ENCODE assay signal across 23 cellular contexts in genomic region chr3:65894126-65894525, GRCh38.
DNase-seq lines count a peak whose midpoint lies in the region; ATAC-seq, FAIRE-seq and TF ChIP-seq lines count a peak whose summit lies in the region.
"Had no signal": no experiment of that assay in that cellular context is flagged by ENCODE, and none has a peak within 500 bp of the region (broad histone marks: within the 10 kb centered on the region; RNA-seq: fewer than 3 reads in every experiment).

No MANE protein-coding gene starts in this region.

- no peak for ATAC-seq in GM23338
- ATAC-seq: CD8-positive, alpha-beta T cell; GM12878; K562; SK-N-SH treated with all-trans-retinoic acid at 6 μM for 48 hours had no signal

- no peaks in the 10 kb centered on the region for H3K36me3 Mint-ChIP-seq in GM23338 (ENCODE audit: low read depth)
- H3K36me3 Mint-ChIP-seq: CD8-positive, alpha-beta T cell had no signal

- no peaks in the 10 kb centered on the region for H3K9me3 Mint-ChIP-seq in GM23338
- H3K9me3 Mint-ChIP-seq: CD8-positive, alpha-beta T cell had no signal

- H3K27me3 ChIP-seq in GM23338 (ENCODE audit: insufficient read depth) (no peaks in the 10 kb centered on the region), mammary epithelial cell (ENCODE audit: insufficient read depth, low read length) (no peaks in the 10 kb centered on the region), keratinocyte (ENCODE audit: control insufficient read depth, extremely low read depth, insufficient read depth, low read length) (no peaks in the 10 kb centered on the region), suprapubic skin (no peaks in the 10 kb centered on the region)
- H3K27me3 ChIP-seq: BLaER1 had no signal

- H3K4me1 ChIP-seq in GM23338 (ENCODE audit: insufficient read depth): peaks cover 56% of the 10 kb centered on the region
- peaks cover 17% of the 10 kb centered on the region for H3K4me1 ChIP-seq in mammary epithelial cell (ENCODE audit: insufficient read depth, low read length)
- peaks cover 28% of the 10 kb centered on the region for H3K4me1 ChIP-seq in keratinocyte (ENCODE audit: control insufficient read depth, extremely low read depth, insufficient read depth, low read length)
- H3K4me1 ChIP-seq in suprapubic skin: peaks cover 22% of the 10 kb centered on the region
- H3K4me1 ChIP-seq: BLaER1 had no signal

- in situ Hi-C loops in mammary epithelial cell (cut with MboI; ENCODE audit: low sequenced_read_pairs in 2 of 2): no loop called here

- TF ChIP-seq POLR2A in suprapubic skin (IDR thresholded peaks at IDR 0.05): no peak

- H3K9me2 ChIP-seq in GM23338 (ENCODE audit: insufficient read depth): no peaks in the 10 kb centered on the region

- H4K20me1 ChIP-seq in GM23338 (replicated peaks; ENCODE audit: insufficient read depth) (no peaks in the 10 kb centered on the region), mammary epithelial cell (ENCODE audit: insufficient read depth, low read length) (no peaks in the 10 kb centered on the region), keratinocyte (ENCODE audit: control insufficient read depth, extremely low read depth, insufficient read depth, low read length) (no peaks in the 10 kb centered on the region)

- H3K36me3 ChIP-seq in GM23338 (ENCODE audit: insufficient read depth) (no peaks in the 10 kb centered on the region), mammary epithelial cell (ENCODE audit: insufficient read depth, low read length) (no peaks in the 10 kb centered on the region), keratinocyte (ENCODE audit: control insufficient read depth in 2 of 2, extremely low read depth in 1 of 2, insufficient read depth in 2 of 2, low read length in 2 of 2) (no peaks in the 10 kb centered on the region), suprapubic skin (no peaks in the 10 kb centered on the region)
- H3K36me3 ChIP-seq: BLaER1 had no signal

- H3K9me3 ChIP-seq in mammary epithelial cell (replicated peaks; ENCODE audit: insufficient read depth, low read length) (no peaks in the 10 kb centered on the region), keratinocyte (ENCODE audit: control insufficient read depth, low read depth, low read length) (no peaks in the 10 kb centered on the region), suprapubic skin (no peaks in the 10 kb centered on the region)
- H3K9me3 ChIP-seq: A549, BLaER1 had no signal

- H3K4me2 ChIP-seq in GM23338: peak overlapping the region; percentile 49
- H3K4me2 ChIP-seq in mammary epithelial cell (ENCODE audit: insufficient read depth, low read depth, low read length): no peak overlapping the region
- peak overlapping the region; percentile 25 for H3K4me2 ChIP-seq in keratinocyte (ENCODE audit: control insufficient read depth, extremely low read depth, insufficient read depth, low read depth, low read length)
- H3K4me2 ChIP-seq: A549, BLaER1 had no signal

- TSS peak; percentile 54 for BruUV-seq in mammary epithelial cell (replicated peaks; lab: Mats Ljungman, UMichigan)

- WGBS in mammary epithelial cell (ENCODE audit: low coverage, missing lambda C conversion rate): 87% methylated on average over 2 of the region's 2 CpGs
- 92% methylated on average over 2 of the region's 2 CpGs for WGBS in suprapubic skin

- H3K4me1 Mint-ChIP-seq in GM23338: peaks cover 50% of the 10 kb centered on the region

- TF ChIP-seq EP300 in suprapubic skin (IDR thresholded peaks at IDR 0.05): no peak

- H3K9me1 ChIP-seq in keratinocyte (ENCODE audit: control insufficient read depth, extremely low read depth, insufficient read depth, low read length): no peaks in the 10 kb centered on the region

- no peaks in the 10 kb centered on the region for H3F3A ChIP-seq in GM23338 (replicated peaks; ENCODE audit: low read depth)

- no peak overlapping the region for H3K27ac ChIP-seq in GM23338 (ENCODE audit: low read depth)
- H3K27ac ChIP-seq in mammary epithelial cell (ENCODE audit: insufficient read depth, low read depth, low read length): peak overlapping the region; percentile 3
- peak overlapping the region; percentile 61 for H3K27ac ChIP-seq in keratinocyte (ENCODE audit: control insufficient read depth, insufficient read depth, low read length)
- H3K27ac ChIP-seq in suprapubic skin: peak overlapping the region; percentile 32
- H3K27ac ChIP-seq: A549, BLaER1 had no signal

- TF ChIP-seq CTCF in GM23338 (conservative IDR thresholded peaks at IDR 0.05; ENCODE audit: low read depth in 2 of 2) (no peak), mammary epithelial cell (conservative IDR thresholded peaks at IDR 0.05 in 1 of 2, IDR thresholded peaks at IDR 0.05 in 1 of 2; ENCODE audit: extremely low read depth in 1 of 2, insufficient read depth in 1 of 2, low read depth in 1 of 2, low read length in 2 of 2) (no peak), keratinocyte (optimal IDR thresholded peaks at IDR 0.05 in 1 of 3, IDR thresholded peaks at IDR 0.05 in 1 of 3, conservative IDR thresholded peaks at IDR 0.05 in 1 of 3; ENCODE audit: extremely low read depth in 1 of 3, insufficient read depth in 2 of 3, low read length in 3 of 3) (no peak), suprapubic skin (IDR thresholded peaks at IDR 0.05) (no peak)

- no peak for FAIRE-seq in keratinocyte (lab: Jason Lieb, UNC)
- FAIRE-seq: A549, GM12878, H1, K562 had no signal

- CTCF ChIA-PET in mammary epithelial cell (lab: Charles Lee; ENCODE audit: low non-redundant PET): no interaction called here

- dilution Hi-C loops in mammary epithelial cell (cut with HindIII; ENCODE audit: low sequenced_read_pairs) (no loop called here), keratinocyte (cut with MboI; ENCODE audit: extremely low pct_ligation_motif_present, low sequenced_read_pairs) (no loop called here)

- H3K9ac ChIP-seq in mammary epithelial cell (ENCODE audit: insufficient read depth, low read length) (no peak overlapping the region), keratinocyte (ENCODE audit: control insufficient read depth, extremely low read depth, insufficient read depth, low read length) (no peak overlapping the region)
- H3K9ac ChIP-seq: BLaER1 had no signal

- peaks cover 90% of the 10 kb centered on the region for H3K79me2 ChIP-seq in GM23338 (replicated peaks; ENCODE audit: insufficient read depth)
- peaks cover 24% of the 10 kb centered on the region for H3K79me2 ChIP-seq in mammary epithelial cell (ENCODE audit: insufficient read depth, low read length)
- H3K79me2 ChIP-seq in keratinocyte (ENCODE audit: control insufficient read depth, insufficient read depth, low read length): peaks cover 7% of the 10 kb centered on the region

- intact Hi-C loops in mammary epithelial cell (cut with micrococcal nuclease): no loop called here

- H3K27ac Mint-ChIP-seq in GM23338: peak overlapping the region; percentile 8; the same call in 1 of the 2 replicates
- H3K27ac Mint-ChIP-seq: CD8-positive, alpha-beta T cell had no signal

- H3K27me3 Mint-ChIP-seq in GM23338 (ENCODE audit: insufficient read depth, low read depth, poor library complexity): peaks cover 2% of the 10 kb centered on the region

- DNase-seq in GM23338 (ENCODE audit: low spot score): no peak
- DNase-seq in mammary epithelial cell: no peak
- no peak for DNase-seq in keratinocyte (ENCODE audit: low read depth, low spot score)
- DNase-seq in suprapubic skin (ENCODE audit: low spot score in 2 of 2): no peak
- no peak for DNase-seq in SW 1271 (lab: John Stamatoyannopoulos, UW)
- no peak for DNase-seq in iPS-NIHi11 (ENCODE audit: low spot score)
- no peak for DNase-seq in GM19238 (ENCODE audit: insufficient read length, low spot score)
- no peak for DNase-seq in activated CD4-positive, alpha-beta T cell treated with anti-CD3 and anti-CD28 coated beads, Interleukin-2, amount 50 U/mL, for 4 hours
- DNase-seq: CD8-positive, alpha-beta T cell; DND-41; NCI-H1092 treated with DMSO at 0.1 percent for 48 hours; NCI-H1436 treated with DMSO at 0.1 percent for 48 hours; NCI-H1930; NCI-H345; NCI-H524; NCI-H774; NK-92 treated with Interleukin-12 subunit alpha and Interleukin-12 subunit beta, amount 100 ng/mL, for 24 hours had no signal

- no peak overlapping the region for H3K4me3 Mint-ChIP-seq in GM23338
- H3K4me3 Mint-ChIP-seq: CD8-positive, alpha-beta T cell had no signal

- H2AFZ ChIP-seq in GM23338 (no peak overlapping the region), mammary epithelial cell (ENCODE audit: low read depth, low read length) (no peak overlapping the region), keratinocyte (ENCODE audit: control insufficient read depth, low read length) (no peak overlapping the region)

- H3K4me3 ChIP-seq in GM23338: no peak overlapping the region
- no peak overlapping the region for H3K4me3 ChIP-seq in mammary epithelial cell (replicated peaks in 1 of 3; ENCODE audit: insufficient read depth in 1 of 3, low read depth in 2 of 3, low read length in 3 of 3)
- H3K4me3 ChIP-seq in keratinocyte (ENCODE audit: control insufficient read depth in 2 of 3, extremely low read depth in 1 of 3, insufficient read depth in 2 of 3, low read depth in 1 of 3, low read length in 3 of 3): no peak overlapping the region
- no peak overlapping the region for H3K4me3 ChIP-seq in suprapubic skin
- H3K4me3 ChIP-seq: A549, BLaER1, GM12878, K562 had no signal

TF ChIP-seq in GM23338, 12 proteins besides CTCF, POLR2A, EP300 and RAD21 (continues in another document):
- TF ChIP-seq REST (IDR thresholded peaks at IDR 0.05; ENCODE audit: unreplicated experiment) (no peak), EZH2phosphoT487 (IDR thresholded peaks at IDR 0.05; ENCODE audit: unreplicated experiment) (no peak)
